Comparison of ENCODE assay signal across 24 cellular contexts in the genomic region with DNA sequence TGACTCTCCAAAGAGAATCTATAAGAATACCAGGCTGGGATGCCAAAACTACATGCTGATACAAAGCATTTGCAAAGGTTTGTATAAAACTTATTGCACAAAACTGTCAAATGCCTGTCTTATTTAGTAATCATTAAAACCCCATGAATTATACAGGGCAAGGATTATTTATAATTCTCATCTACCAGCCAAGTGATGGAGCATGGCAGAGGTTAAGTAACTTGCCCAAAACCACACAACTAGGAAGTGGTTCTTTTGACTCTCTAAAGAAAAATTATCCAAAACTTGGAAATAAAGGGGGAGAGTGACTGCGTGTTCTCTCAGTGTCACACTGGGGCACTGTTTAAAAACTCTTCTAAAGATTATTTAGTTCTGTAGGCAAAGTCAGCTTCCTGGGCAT. TPM values are rescaled to one million over a fixed set of nuclear protein-coding genes. Genes with fewer than 3 reads are reported as not detected.
DNase-seq lines count a peak whose midpoint lies in the region; ATAC-seq and TF ChIP-seq lines count a peak whose summit lies in the region.
"Had no signal": no experiment of that assay in that cellular context is flagged by ENCODE, and none has a peak within 500 bp of the region (broad histone marks: within the 10 kb centered on the region; RNA-seq: fewer than 3 reads in every experiment).

No MANE protein-coding gene starts in this region.

- no peak overlapping the region for H3K27ac ChIP-seq in BLaER1 treated with 17β-estradiol and CSF1 and Interleukin-3, amounts not matched to agents 10 nM and 100 nM
- H3K27ac ChIP-seq in VCaP (peak overlapping the region; percentile 55), hepatocyte (peak overlapping the region; percentile 60)
- H3K27ac ChIP-seq: uterus had no signal

- DNase-seq in M059J (ENCODE audit: low read depth) (peak; percentile 55), hepatocyte (ENCODE audit: low spot score) (no peak), KBM-7 (no peak), progenitor cell of endocrine pancreas (ENCODE audit: low spot score, unreplicated experiment) (no peak), KG1 (lab: John Stamatoyannopoulos, UW) (no peak)
- DNase-seq: activated CD4-positive, alpha-beta T cell treated with anti-CD3 and anti-CD28 coated beads for 4 hours; activated naive CD4-positive, alpha-beta T cell treated with anti-CD3 and anti-CD28 coated beads, Interleukin-2, amount 10 ng/mL, durations not matched to agents 7 days and 5 days; anterior cingulate cortex; C1 segment of cervical spinal cord; cerebellar nuclear complex; erythroblast; GOT3; naive thymus-derived CD8-positive, alpha-beta T cell; NCI-H1436 treated with DMSO at 0.1 percent for 48 hours; right cardiac atrium; SHP77 treated with DMSO at 0.1 percent for 48 hours; substantia nigra; T-helper 1 cell; uterus had no signal

- no peak overlapping the region for H3K4me3 Mint-ChIP-seq in progenitor cell of endocrine pancreas (ENCODE audit: low read depth)
- H3K4me3 Mint-ChIP-seq: activated CD8-positive, alpha-beta memory T cell treated with anti-CD3 and anti-CD28 coated beads, Interleukin-2, amount 10 ng/mL, durations not matched to agents 7 days and 5 days; activated naive CD4-positive, alpha-beta T cell treated with anti-CD3 and anti-CD28 coated beads, Interleukin-2, amount 10 ng/mL, durations not matched to agents 7 days and 5 days; mesothelial cell of epicardium; naive thymus-derived CD8-positive, alpha-beta T cell had no signal

- no peak for TF ChIP-seq CTCF in VCaP (conservative IDR thresholded peaks at IDR 0.05)
- no peak for TF ChIP-seq CTCF in hepatocyte (IDR thresholded peaks at IDR 0.05; ENCODE audit: poor library complexity)
- TF ChIP-seq CTCF in progenitor cell of endocrine pancreas (IDR thresholded peaks at IDR 0.05; ENCODE audit: unreplicated experiment), result no peak

- H2AFZ ChIP-seq in hepatocyte, result no peak overlapping the region

- H3K4me1 Mint-ChIP-seq in progenitor cell of endocrine pancreas (ENCODE audit: low read depth), result peaks cover 17% of the 10 kb centered on the region
- H3K4me1 Mint-ChIP-seq: activated CD8-positive, alpha-beta memory T cell treated with anti-CD3 and anti-CD28 coated beads, Interleukin-2, amount 10 ng/mL, durations not matched to agents 7 days and 5 days; activated naive CD4-positive, alpha-beta T cell treated with anti-CD3 and anti-CD28 coated beads, Interleukin-2, amount 10 ng/mL, durations not matched to agents 7 days and 5 days; naive thymus-derived CD8-positive, alpha-beta T cell had no signal

- no peak overlapping the region for H3K4me3 ChIP-seq in BLaER1 treated with 17β-estradiol and CSF1 and Interleukin-3, amounts not matched to agents 10 nM and 100 nM
- H3K4me3 ChIP-seq in hepatocyte, result no peak overlapping the region
- H3K4me3 ChIP-seq: uterus had no signal

- H3K79me2 ChIP-seq in hepatocyte, result no peaks in the 10 kb centered on the region

- no peaks in the 10 kb centered on the region for H3K9me3 ChIP-seq in BLaER1 treated with 17β-estradiol and CSF1 and Interleukin-3, amounts not matched to agents 10 nM and 100 nM (replicated peaks in 1 of 11)
- H3K9me3 ChIP-seq in hepatocyte (ENCODE audit: low read depth), result no peaks in the 10 kb centered on the region
- H3K9me3 ChIP-seq: uterus had no signal

- no peaks in the 10 kb centered on the region for H3K36me3 ChIP-seq in BLaER1 treated with 17β-estradiol and CSF1 and Interleukin-3, amounts not matched to agents 10 nM and 100 nM
- no peaks in the 10 kb centered on the region for H3K36me3 ChIP-seq in hepatocyte (replicated peaks; ENCODE audit: insufficient read depth, low read depth)
- H3K36me3 ChIP-seq: uterus had no signal

- no peaks in the 10 kb centered on the region for H3K9me3 Mint-ChIP-seq in progenitor cell of endocrine pancreas (ENCODE audit: low read depth)
- H3K9me3 Mint-ChIP-seq: activated naive CD4-positive, alpha-beta T cell treated with anti-CD3 and anti-CD28 coated beads, Interleukin-2, amount 10 ng/mL, durations not matched to agents 7 days and 5 days; mesothelial cell of epicardium; naive thymus-derived CD8-positive, alpha-beta T cell had no signal

- H3K4me2 ChIP-seq in BLaER1 treated with 17β-estradiol and CSF1 and Interleukin-3, amounts not matched to agents 10 nM and 100 nM, result peak overlapping the region in 6 of 11 experiments; percentile 0 to 45 (median 22); a peak in 8 of 22 replicates
- no peak overlapping the region for H3K4me2 ChIP-seq in hepatocyte

- no peaks in the 10 kb centered on the region for H3K27me3 ChIP-seq in BLaER1 treated with 17β-estradiol and CSF1 and Interleukin-3, amounts not matched to agents 10 nM and 100 nM
- no peaks in the 10 kb centered on the region for H3K27me3 ChIP-seq in hepatocyte
- H3K27me3 ChIP-seq: uterus had no signal

- no peak for ATAC-seq in HG02798 (IDR thresholded peaks at IDR 0.05; ENCODE audit: poor library complexity, unreplicated experiment)
- ATAC-seq: activated CD8-positive, alpha-beta memory T cell treated with anti-CD3 and anti-CD28 coated beads, Interleukin-2, amount 10 ng/mL, durations not matched to agents 7 days and 5 days; naive thymus-derived CD8-positive, alpha-beta T cell; right cardiac atrium had no signal

- WGBS in hepatocyte (ENCODE audit: low lambda C conversion rate, missing lambda C conversion rate), result 84% methylated on average over 1 of the region's 1 CpG

- no peaks in the 10 kb centered on the region for H3K27me3 Mint-ChIP-seq in progenitor cell of endocrine pancreas

- no peaks in the 10 kb centered on the region for H3K9me2 ChIP-seq in hepatocyte (replicated peaks; ENCODE audit: insufficient read depth)

- in situ Hi-C loops in KBM-7 (cut with MboI; ENCODE audit: low pct_unique_long_range_greater_than_20kb, low sequenced_read_pairs), result no loop called here

- H3K4me1 ChIP-seq in BLaER1 treated with 17β-estradiol and CSF1 and Interleukin-3, amounts not matched to agents 10 nM and 100 nM, result peaks cover 0 to 14% (median 11%) of the 10 kb centered on the region in 10 experiments; a peak in 12 of 20 replicates
- H3K4me1 ChIP-seq in hepatocyte (ENCODE audit: insufficient read depth), result peaks cover 14% of the 10 kb centered on the region
- H3K4me1 ChIP-seq: uterus had no signal

- no peak overlapping the region for H3K27ac Mint-ChIP-seq in progenitor cell of endocrine pancreas
- H3K27ac Mint-ChIP-seq: activated CD8-positive, alpha-beta memory T cell treated with anti-CD3 and anti-CD28 coated beads, Interleukin-2, amount 10 ng/mL, durations not matched to agents 7 days and 5 days; activated naive CD4-positive, alpha-beta T cell treated with anti-CD3 and anti-CD28 coated beads, Interleukin-2, amount 10 ng/mL, durations not matched to agents 7 days and 5 days; mesothelial cell of epicardium; naive thymus-derived CD8-positive, alpha-beta T cell had no signal

- H3K36me3 Mint-ChIP-seq in progenitor cell of endocrine pancreas (ENCODE audit: insufficient read depth), result no peaks in the 10 kb centered on the region
- H3K36me3 Mint-ChIP-seq: activated CD8-positive, alpha-beta memory T cell treated with anti-CD3 and anti-CD28 coated beads, Interleukin-2, amount 10 ng/mL, durations not matched to agents 7 days and 5 days; activated naive CD4-positive, alpha-beta T cell treated with anti-CD3 and anti-CD28 coated beads, Interleukin-2, amount 10 ng/mL, durations not matched to agents 7 days and 5 days; mesothelial cell of epicardium; naive thymus-derived CD8-positive, alpha-beta T cell had no signal

- no peaks in the 10 kb centered on the region for H4K20me1 ChIP-seq in BLaER1 treated with 17β-estradiol and CSF1 and Interleukin-3, amounts not matched to agents 10 nM and 100 nM
- H4K20me1 ChIP-seq in hepatocyte (ENCODE audit: insufficient read depth, poor library complexity, severe bottlenecking), result no peaks in the 10 kb centered on the region

- no peak overlapping the region for H3K9ac ChIP-seq in BLaER1 treated with 17β-estradiol and CSF1 and Interleukin-3, amounts not matched to agents 10 nM and 100 nM

RNA-seq across cellular contexts. Expression of gene CLMP, which starts 17.4 kb away (rescaled TPM):
- total RNA-seq in M059J (2014; rRNA removed; shearing (Covaris generic)), result 27.6 and 31.8 TPM in 2 replicates
- total RNA-seq in hepatocyte, result 59.4 and 75.1 TPM in 2 replicates
- 23.3 and 27.1 TPM in 2 replicates for polyA plus RNA-seq in hepatocyte
- 2.3 and 4.0 TPM in 2 replicates for total RNA-seq in progenitor cell of endocrine pancreas

Comparison
In these comparisons a context has a peak if more than half of its experiments do, and no peak if none do; other contexts are left out.
1. H3K27ac ChIP-seq: peak in VCaP (single experiment) and hepatocyte (single experiment); none in BLaER1 treated with 17β-estradiol and CSF1 and Interleukin-3, amounts not matched to agents 10 nM and 100 nM (0 of 11).